In the genomic region with DNA sequence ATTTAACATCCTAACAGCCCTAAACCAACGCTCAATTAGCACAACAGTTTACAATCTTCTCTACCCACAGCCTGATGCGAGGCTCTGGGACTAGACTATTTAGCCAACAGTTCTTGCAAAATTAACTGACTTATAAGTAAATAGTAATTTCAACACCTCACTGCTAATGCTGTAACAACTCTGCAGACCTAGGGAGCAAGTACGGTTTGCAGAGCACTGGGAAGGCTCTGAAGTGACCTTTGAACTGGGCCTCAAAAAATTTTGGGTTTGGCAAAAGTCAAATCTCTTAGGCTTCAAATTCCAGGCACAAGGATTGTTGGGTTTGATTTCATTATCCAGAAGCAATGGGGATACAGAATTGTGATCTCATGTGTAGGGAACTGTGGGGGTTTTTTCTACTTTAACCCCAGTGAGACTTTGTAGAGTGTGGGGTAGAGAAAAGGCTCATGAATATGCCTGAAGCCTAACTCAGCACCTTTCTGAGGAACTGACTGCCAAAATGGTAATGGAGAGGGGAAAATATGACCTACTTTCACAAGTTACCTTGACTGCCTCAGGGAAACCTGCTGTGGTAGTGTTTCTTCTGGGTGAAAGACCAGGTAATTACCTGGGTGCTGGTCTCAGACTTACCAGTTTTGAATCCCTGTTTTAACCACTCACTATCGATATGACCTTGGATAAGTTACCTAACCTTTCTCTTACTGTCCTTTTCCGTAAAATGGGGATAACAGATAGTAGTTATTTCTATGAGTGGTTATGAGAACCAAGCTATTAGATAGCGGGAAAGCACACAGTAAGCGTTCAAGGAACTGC, we compare ENCODE assay signal across 8 cellular contexts. TPM values are rescaled to one million over a fixed set of nuclear protein-coding genes. Genes with fewer than 3 reads are reported as not detected.
DNase-seq lines count a peak whose midpoint lies in the region; ATAC-seq and TF ChIP-seq lines count a peak whose summit lies in the region.

No MANE protein-coding gene starts in this region.

- H2BK12ac ChIP-seq in trophoblast cell (ENCODE audit: low read length) = no peak overlapping the region

- peak overlapping the region; percentile 64 for H4K91ac ChIP-seq in trophoblast cell (ENCODE audit: low read depth, low read length)

- H3K4ac ChIP-seq in trophoblast cell (ENCODE audit: low read depth, low read length) = no peak overlapping the region

- TF ChIP-seq CTCF in GM06990 (IDR thresholded peaks at IDR 0.05; ENCODE audit: insufficient read depth, low read length, poor library complexity, severe bottlenecking) (no peak), OCI-LY3 (IDR thresholded peaks at IDR 0.05; ENCODE audit: low read depth, low read length) (no peak)

- H3K4me1 ChIP-seq in OCI-LY3 (ENCODE audit: low read length) (peaks cover 18% of the 10 kb centered on the region), endocrine pancreas (ENCODE audit: control insufficient read depth, insufficient read depth, low read length) (peaks cover 17% of the 10 kb centered on the region), trophoblast cell (ENCODE audit: control insufficient read depth in 1 of 2, insufficient read depth in 2 of 2, low read length in 2 of 2) (peaks cover 7 to 10% of the 10 kb centered on the region in 2 experiments)

- H4K8ac ChIP-seq in trophoblast cell (ENCODE audit: low read depth, low read length) = peak overlapping the region; percentile 56

- no CpG with 5 or more reads among the region's 7 CpGs for WGBS in trophoblast cell (ENCODE audit: extremely low coverage, insufficient coverage, insufficient read length)

- H3K27me3 ChIP-seq in GM06990 (replicated peaks; ENCODE audit: control insufficient read depth, insufficient read depth, low read length) = no peaks in the 10 kb centered on the region
- H3K27me3 ChIP-seq in OCI-LY3 (ENCODE audit: low read depth, low read length) = no peaks in the 10 kb centered on the region
- H3K27me3 ChIP-seq in endocrine pancreas (ENCODE audit: control insufficient read depth, insufficient read depth, low read length) = no peaks in the 10 kb centered on the region
- H3K27me3 ChIP-seq in trophoblast cell (ENCODE audit: insufficient read depth, low read length) = no peaks in the 10 kb centered on the region

- H3K79me1 ChIP-seq in trophoblast cell (ENCODE audit: low read length) = peaks cover 9% of the 10 kb centered on the region

- H2BK5ac ChIP-seq in trophoblast cell (ENCODE audit: low read depth, low read length, poor library complexity) = no peak overlapping the region

- no peak overlapping the region for H3K23ac ChIP-seq in trophoblast cell (ENCODE audit: low read length)

- peak overlapping the region; percentile 87 for H3K4me3 ChIP-seq in GM06990 (replicated peaks; ENCODE audit: low read depth, low read length)
- H3K4me3 ChIP-seq in OCI-LY3 (ENCODE audit: low read length) = peak overlapping the region; percentile 94
- peak overlapping the region; percentile 47 for H3K4me3 ChIP-seq in endocrine pancreas (ENCODE audit: control insufficient read depth, insufficient read depth, low read length)
- no peak overlapping the region for H3K4me3 ChIP-seq in trophoblast cell (ENCODE audit: low read depth, low read length)

- ATAC-seq in GM21360 (IDR thresholded peaks at IDR 0.05; ENCODE audit: unreplicated experiment) (no peak), HG02981 (IDR thresholded peaks at IDR 0.05; ENCODE audit: unreplicated experiment) (no peak), HG02840 (IDR thresholded peaks at IDR 0.05; ENCODE audit: low FRiP score, unreplicated experiment) (no peak)

- H3K4me2 ChIP-seq in OCI-LY3 (ENCODE audit: low read length) (peak overlapping the region; percentile 94), trophoblast cell (ENCODE audit: low read length) (peak overlapping the region; percentile 90)

- no peak overlapping the region for H3K18ac ChIP-seq in trophoblast cell (ENCODE audit: low read length)

- peak overlapping the region; percentile 63 for H4K12ac ChIP-seq in trophoblast cell (ENCODE audit: low read depth, low read length)

- DNase-seq in GM06990 (ENCODE audit: extremely low read depth, insufficient read length) (no peak), trophoblast cell (peak in 1 of 2 donors; percentile 19), NCI-H2171 treated with DMSO at 0.1 percent for 48 hours (lab: John Stamatoyannopoulos, UW) (no peak)

- H2AFZ ChIP-seq in OCI-LY3 (ENCODE audit: low read depth, low read length) = no peak overlapping the region
- peak overlapping the region; percentile 14 for H2AFZ ChIP-seq in trophoblast cell (ENCODE audit: insufficient read depth, low read length, poor library complexity)

- no peaks in the 10 kb centered on the region; the same call in 1 of the 2 replicates for H4K20me1 ChIP-seq in OCI-LY3 (ENCODE audit: insufficient read depth, low read length)

- H3K27ac ChIP-seq in OCI-LY3 (ENCODE audit: low read length) = peak overlapping the region; percentile 76
- H3K27ac ChIP-seq in trophoblast cell (ENCODE audit: low read depth, low read length) = peak overlapping the region; percentile 31

- no peak overlapping the region for H3K14ac ChIP-seq in trophoblast cell (ENCODE audit: low read length)

- H2BK120ac ChIP-seq in trophoblast cell (ENCODE audit: insufficient read depth, low read length, poor library complexity) = no peak overlapping the region

- H3K36me3 ChIP-seq in GM06990 (ENCODE audit: control insufficient read depth, insufficient read depth, low read length) (peaks cover 4% of the 10 kb centered on the region), OCI-LY3 (replicated peaks; ENCODE audit: low read depth, low read length) (peaks cover 24% of the 10 kb centered on the region), endocrine pancreas (ENCODE audit: control insufficient read depth, insufficient read depth, low read length) (no peaks in the 10 kb centered on the region), trophoblast cell (ENCODE audit: control insufficient read depth in 1 of 2, insufficient read depth in 2 of 2, low read length in 2 of 2) (peaks cover 17 to 18% of the 10 kb centered on the region in 2 experiments)

- H3K9me3 ChIP-seq in OCI-LY3 (ENCODE audit: insufficient read depth, low read length) (no peaks in the 10 kb centered on the region), endocrine pancreas (ENCODE audit: control insufficient read depth, low read length) (no peaks in the 10 kb centered on the region), trophoblast cell (ENCODE audit: insufficient read depth, low read depth, low read length) (no peaks in the 10 kb centered on the region)

- H3K79me2 ChIP-seq in OCI-LY3 (ENCODE audit: low read length) (peaks cover 36% of the 10 kb centered on the region), trophoblast cell (ENCODE audit: control insufficient read depth, insufficient read depth, low read length, poor library complexity) (peaks cover 8% of the 10 kb centered on the region)

- H3K9ac ChIP-seq in OCI-LY3 (ENCODE audit: low read length) (peak overlapping the region; percentile 96), endocrine pancreas (ENCODE audit: control insufficient read depth, insufficient read depth, low read length) (no peak overlapping the region), trophoblast cell (ENCODE audit: low read length) (no peak overlapping the region)

- H2AK5ac ChIP-seq in trophoblast cell (ENCODE audit: low read length) = no peak overlapping the region

RNA-seq across cellular contexts. Expression of a gene that starts 0.9 kb away (rescaled TPM):
- 22.4 and 22.7 TPM in 2 replicates for polyA plus RNA-seq in trophoblast cell (2013)

RNA-seq across cellular contexts. Expression of a gene that starts 21.8 kb away (rescaled TPM):
- polyA plus RNA-seq in trophoblast cell (2013) = 12.7 and 13.6 TPM in 2 replicates

RNA-seq across cellular contexts. Expression of a gene that starts 26.9 kb away (rescaled TPM):
- polyA plus RNA-seq in trophoblast cell (2013) = 2.3 TPM in 2 replicates

RNA-seq across cellular contexts. Expression of a gene that starts 30.3 kb away (rescaled TPM):
- not detected in 2 replicates for polyA plus RNA-seq in trophoblast cell (2013)

RNA-seq across cellular contexts. Expression of a gene that starts 43.6 kb away (rescaled TPM):
- polyA plus RNA-seq in trophoblast cell (2013) = 10.1 and 10.9 TPM in 2 replicates
